ENCODE assay signal across 21 cellular contexts in genomic region chr3:18812316-18812715, GRCh38.
DNase-seq lines count a peak whose midpoint lies in the region; ATAC-seq, FAIRE-seq and TF ChIP-seq lines count a peak whose summit lies in the region.
"Had no signal": no experiment of that assay in that cellular context is flagged by ENCODE, and none has a peak within 500 bp of the region (broad histone marks: within the 10 kb centered on the region; RNA-seq: fewer than 3 reads in every experiment).

No MANE protein-coding gene starts in this region.

- H3K36me3 ChIP-seq in bronchial epithelial cell (ENCODE audit: control insufficient read depth, insufficient read depth, low read length) = no peaks in the 10 kb centered on the region
- H3K36me3 ChIP-seq: BE2C had no signal

- FAIRE-seq in bronchial epithelial cell (lab: Jason Lieb, UNC) = peak; percentile 73

- CTCF ChIA-PET in activated CD8-positive, alpha-beta T cell treated with anti-CD3 and anti-CD28 coated beads, Interleukin-2, amount 10 ng/mL, durations not matched to agents 7 days and 5 days (lab: Charles Lee) = no interaction called here

- H3K27ac Mint-ChIP-seq in activated CD8-positive, alpha-beta T cell treated with anti-CD3 and anti-CD28 coated beads, Interleukin-2, amount 10 ng/mL, durations not matched to agents 7 days and 5 days = no peak overlapping the region
- H3K27ac Mint-ChIP-seq: activated naive CD4-positive, alpha-beta T cell treated with anti-CD3 and anti-CD28 coated beads, Interleukin-2, amount 10 ng/mL, durations not matched to agents 7 days and 5 days; brain; immature natural killer cell; memory B cell; nephron progenitor cell had no signal

- peaks cover 8% of the 10 kb centered on the region for H3K4me1 Mint-ChIP-seq in activated CD8-positive, alpha-beta T cell treated with anti-CD3 and anti-CD28 coated beads, Interleukin-2, amount 10 ng/mL, durations not matched to agents 7 days and 5 days (ENCODE audit: low read depth)
- H3K4me1 Mint-ChIP-seq: brain, immature natural killer cell, memory B cell, nephron progenitor cell had no signal

- DNase-seq in H4 (ENCODE audit: low spot score) (peak; percentile 15), NCI-H69 (lab: John Stamatoyannopoulos, UW) (peak; percentile 27), bronchial epithelial cell (ENCODE audit: low read depth) (peak; percentile 91), non-pigmented ciliary epithelial cell (ENCODE audit: low read depth) (peak; percentile 8), putamen (ENCODE audit: low spot score) (no peak)
- DNase-seq in activated CD8-positive, alpha-beta T cell treated with anti-CD3 and anti-CD28 coated beads, Interleukin-2, amount 10 ng/mL, durations not matched to agents 7 days and 5 days = no peak
- DNase-seq: activated CD4-positive, alpha-beta T cell treated with anti-CD3 and anti-CD28 coated beads for 48 hours; activated naive CD4-positive, alpha-beta T cell treated with anti-CD3 and anti-CD28 coated beads, Interleukin-2, amount 10 ng/mL, durations not matched to agents 7 days and 5 days; activated T-cell treated with anti-CD3 and anti-CD28 coated beads for 4 hours; BE2C; DMS 273 treated with DMSO at 0.1 percent for 48 hours; effector CD4-positive, alpha-beta T cell; immature natural killer cell; NCI-H1436 treated with DMSO at 0.1 percent for 48 hours; nephron progenitor cell; NK-92 treated with Interleukin-12 subunit alpha and Interleukin-12 subunit beta, amount 100 ng/mL, for 24 hours; retina; SHP77 treated with DMSO at 0.1 percent for 48 hours had no signal

- no peaks in the 10 kb centered on the region for H3K9me3 Mint-ChIP-seq in activated CD8-positive, alpha-beta T cell treated with anti-CD3 and anti-CD28 coated beads, Interleukin-2, amount 10 ng/mL, durations not matched to agents 7 days and 5 days (ENCODE audit: insufficient read depth)
- H3K9me3 Mint-ChIP-seq: activated naive CD4-positive, alpha-beta T cell treated with anti-CD3 and anti-CD28 coated beads, Interleukin-2, amount 10 ng/mL, durations not matched to agents 7 days and 5 days; brain; immature natural killer cell; memory B cell; nephron progenitor cell had no signal

- POLR2A ChIA-PET in activated CD8-positive, alpha-beta T cell treated with anti-CD3 and anti-CD28 coated beads, Interleukin-2, amount 10 ng/mL, durations not matched to agents 7 days and 5 days (lab: Charles Lee) = no interaction called here

- H3K27me3 Mint-ChIP-seq in activated CD8-positive, alpha-beta T cell treated with anti-CD3 and anti-CD28 coated beads, Interleukin-2, amount 10 ng/mL, durations not matched to agents 7 days and 5 days (ENCODE audit: low read depth) = no peaks in the 10 kb centered on the region
- H3K27me3 Mint-ChIP-seq: activated naive CD4-positive, alpha-beta T cell treated with anti-CD3 and anti-CD28 coated beads, Interleukin-2, amount 10 ng/mL, durations not matched to agents 7 days and 5 days; brain; memory B cell had no signal

- no peaks in the 10 kb centered on the region for H3K27me3 ChIP-seq in bronchial epithelial cell (ENCODE audit: control insufficient read depth, insufficient read depth, low read length)
- H3K27me3 ChIP-seq: BE2C had no signal

- peaks cover 3% of the 10 kb centered on the region for H3K36me3 Mint-ChIP-seq in activated CD8-positive, alpha-beta T cell treated with anti-CD3 and anti-CD28 coated beads, Interleukin-2, amount 10 ng/mL, durations not matched to agents 7 days and 5 days (ENCODE audit: low read depth)
- H3K36me3 Mint-ChIP-seq: activated naive CD4-positive, alpha-beta T cell treated with anti-CD3 and anti-CD28 coated beads, Interleukin-2, amount 10 ng/mL, durations not matched to agents 7 days and 5 days; brain; immature natural killer cell; memory B cell had no signal

- no peak for ATAC-seq in activated CD8-positive, alpha-beta T cell treated with anti-CD3 and anti-CD28 coated beads, Interleukin-2, amount 10 ng/mL, durations not matched to agents 7 days and 5 days
- no peak for ATAC-seq in GM18861 (IDR thresholded peaks at IDR 0.05; ENCODE audit: unreplicated experiment)

- no peak overlapping the region for H3K4me3 Mint-ChIP-seq in activated CD8-positive, alpha-beta T cell treated with anti-CD3 and anti-CD28 coated beads, Interleukin-2, amount 10 ng/mL, durations not matched to agents 7 days and 5 days
- H3K4me3 Mint-ChIP-seq: activated naive CD4-positive, alpha-beta T cell treated with anti-CD3 and anti-CD28 coated beads, Interleukin-2, amount 10 ng/mL, durations not matched to agents 7 days and 5 days; brain; immature natural killer cell; memory B cell; nephron progenitor cell had no signal

- TF ChIP-seq CTCF in bronchial epithelial cell (IDR thresholded peaks at IDR 0.05; ENCODE audit: insufficient read depth, low read length, severe bottlenecking) = no peak

- no peak overlapping the region for H3K4me3 ChIP-seq in bronchial epithelial cell (ENCODE audit: low read depth, low read length)

Comparison
In these comparisons a context has a peak if more than half of its experiments do, and no peak if none do; other contexts are left out.
1. DNase-seq: peak in H4 (single experiment), NCI-H69 (single experiment), bronchial epithelial cell (single experiment) and non-pigmented ciliary epithelial cell (single experiment); none in activated CD8-positive, alpha-beta T cell treated with anti-CD3 and anti-CD28 coated beads, Interleukin-2, amount 10 ng/mL, durations not matched to agents 7 days and 5 days (single experiment) and putamen (single experiment).